8 cellular contexts compared by ENCODE assay signal in the genomic region with DNA sequence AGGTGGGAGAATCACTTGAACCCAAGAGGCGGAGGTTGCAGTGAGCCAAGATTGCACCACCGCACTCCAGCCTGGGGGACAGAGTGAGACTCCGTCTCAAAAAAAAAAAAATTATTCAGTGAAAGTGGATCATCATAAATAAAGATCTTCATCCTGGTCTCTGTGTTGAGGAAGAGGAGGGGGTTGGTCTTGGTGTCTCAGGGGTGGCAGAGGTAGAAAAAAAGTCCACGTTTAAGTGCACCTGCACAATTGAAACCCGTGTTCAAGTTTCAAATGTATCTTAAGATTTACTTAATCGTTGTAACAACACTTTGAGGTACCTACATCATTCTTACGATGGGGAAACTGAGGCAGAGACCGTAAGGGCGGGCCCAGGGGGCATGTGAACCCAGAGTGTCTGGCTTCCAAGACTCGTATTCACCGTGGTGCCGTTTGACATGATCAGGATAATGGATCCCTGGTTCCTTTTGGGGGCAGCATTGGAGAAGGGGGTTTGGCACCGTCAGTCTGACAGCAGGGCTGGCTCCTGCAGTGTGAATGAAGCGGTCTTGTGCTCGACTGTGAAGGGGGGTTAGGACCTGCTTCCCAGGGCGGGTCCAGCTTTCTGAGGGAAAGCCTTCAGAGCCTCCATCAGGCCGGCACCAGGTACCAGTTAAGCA. TPM values are rescaled to one million over a fixed set of nuclear protein-coding genes. Genes with fewer than 3 reads are reported as not detected.
DNase-seq lines count a peak whose midpoint lies in the region; ATAC-seq, FAIRE-seq and TF ChIP-seq lines count a peak whose summit lies in the region.

No MANE protein-coding gene starts in this region.

- H3K4me3 ChIP-seq in HUES48 (ENCODE audit: low read depth, low read length) (peak overlapping the region; percentile 53), iPS-20b (ENCODE audit: low read length) (peak overlapping the region; percentile 64), testis (peak overlapping the region; percentile 55 to 68)

- ATAC-seq in GM18519 (IDR thresholded peaks at IDR 0.05; ENCODE audit: low FRiP score, unreplicated experiment) (peak; percentile 3), GM21390 (IDR thresholded peaks at IDR 0.05; ENCODE audit: unreplicated experiment) (no peak)

- H3K4me1 ChIP-seq in HUES48 (ENCODE audit: control insufficient read depth, insufficient read depth, low read length): peaks cover 51% of the 10 kb centered on the region
- peaks cover 26% of the 10 kb centered on the region for H3K4me1 ChIP-seq in iPS-20b (ENCODE audit: insufficient read depth, low read length)
- peaks cover 9% of the 10 kb centered on the region for H3K4me1 ChIP-seq in testis

- no peak for FAIRE-seq in RCC 7860 (lab: Jason Lieb, UNC)

- H3K27me3 ChIP-seq in HUES48 (ENCODE audit: control insufficient read depth, insufficient read depth, low read length) (no peaks in the 10 kb centered on the region), iPS-20b (ENCODE audit: insufficient read depth, low read length) (no peaks in the 10 kb centered on the region), testis (no peaks in the 10 kb centered on the region)

- no peaks in the 10 kb centered on the region for H3K36me3 Mint-ChIP-seq in activated naive CD4-positive, alpha-beta T cell treated with anti-CD3 and anti-CD28 coated beads, Interleukin-2, amount 50 U/mL, for 24 hours

- H3K36me3 ChIP-seq in HUES48 (ENCODE audit: control insufficient read depth, insufficient read depth, low read length) (peaks cover 6% of the 10 kb centered on the region), iPS-20b (ENCODE audit: insufficient read depth, low read depth, low read length) (peaks cover 20% of the 10 kb centered on the region; the same call in 1 of the 2 replicates), testis (ENCODE audit: low read depth, missing control alignments) (no peaks in the 10 kb centered on the region)

- no peaks in the 10 kb centered on the region for H3K9me3 Mint-ChIP-seq in activated naive CD4-positive, alpha-beta T cell treated with anti-CD3 and anti-CD28 coated beads, Interleukin-2, amount 50 U/mL, for 24 hours

- H3K9me3 ChIP-seq in HUES48 (ENCODE audit: control insufficient read depth, insufficient read depth, low read length): no peaks in the 10 kb centered on the region
- H3K9me3 ChIP-seq in iPS-20b (ENCODE audit: insufficient read depth, low read depth, low read length): no peaks in the 10 kb centered on the region
- no peaks in the 10 kb centered on the region for H3K9me3 ChIP-seq in testis

- peaks cover 25% of the 10 kb centered on the region for H3K4me1 Mint-ChIP-seq in activated naive CD4-positive, alpha-beta T cell treated with anti-CD3 and anti-CD28 coated beads, Interleukin-2, amount 50 U/mL, for 24 hours

- TF ChIP-seq POLR2A in testis (IDR thresholded peaks at IDR 0.05): no peak

- intact Hi-C loops in testis (cut with DNase I; ENCODE audit: low total_unique reads): no loop called here

- peak overlapping the region; percentile 88 for H3K4me3 Mint-ChIP-seq in activated naive CD4-positive, alpha-beta T cell treated with anti-CD3 and anti-CD28 coated beads, Interleukin-2, amount 50 U/mL, for 24 hours

- peak overlapping the region; percentile 84 for H3K9ac ChIP-seq in HUES48 (ENCODE audit: low read depth, low read length)
- H3K9ac ChIP-seq in iPS-20b (ENCODE audit: low read depth, low read length): peak overlapping the region; percentile 83

- no peak for DNase-seq in testis
- no peak for DNase-seq in DMS153 treated with DMSO at 0.1 percent for 48 hours (lab: John Stamatoyannopoulos, UW; ENCODE audit: unreplicated experiment)
- DNase-seq in RCC 7860 (ENCODE audit: low spot score): no peak

- H3K27ac ChIP-seq in HUES48 (ENCODE audit: low read depth, low read length): peak overlapping the region; percentile 99
- peak overlapping the region; percentile 19 for H3K27ac ChIP-seq in iPS-20b (ENCODE audit: low read length)
- peak overlapping the region; percentile 80 to 92 for H3K27ac ChIP-seq in testis

- peak overlapping the region; percentile 87 for H3K27ac Mint-ChIP-seq in activated naive CD4-positive, alpha-beta T cell treated with anti-CD3 and anti-CD28 coated beads, Interleukin-2, amount 50 U/mL, for 24 hours

- TF ChIP-seq CTCF in testis (IDR thresholded peaks at IDR 0.05): no peak

- H3K27me3 Mint-ChIP-seq in activated naive CD4-positive, alpha-beta T cell treated with anti-CD3 and anti-CD28 coated beads, Interleukin-2, amount 50 U/mL, for 24 hours: no peaks in the 10 kb centered on the region

- 27 to 29% methylated on average over 16 to 17 of the region's 17 CpGs for WGBS in testis, 2 donors

RNA-seq across cellular contexts. Expression of gene ID1, which starts 32.9 kb away (rescaled TPM):
- total RNA-seq in testis: 100 to 1,000 TPM; 124 to 128 TPM
- polyA plus RNA-seq in testis (ENCODE audit: insufficient read depth, low read depth, low replicate concordance): 18.7 TPM

RNA-seq across cellular contexts. Expression of gene HM13, which starts 57.9 kb away (rescaled TPM):
- 10 to 100 TPM; 68.7 to 86.7 TPM for total RNA-seq in testis
- polyA plus RNA-seq in testis (ENCODE audit: insufficient read depth, low read depth, low replicate concordance): 97.5 TPM

Comparison
In these comparisons a context has a peak if more than half of its experiments do, and no peak if none do; other contexts are left out.
1. H3K27ac ChIP-seq: peak in every context shown above with its lines; median percentile 99 in HUES48; 86 in testis; 19 in iPS-20b.